23 cellular contexts compared by ENCODE assay signal in the genomic region with DNA sequence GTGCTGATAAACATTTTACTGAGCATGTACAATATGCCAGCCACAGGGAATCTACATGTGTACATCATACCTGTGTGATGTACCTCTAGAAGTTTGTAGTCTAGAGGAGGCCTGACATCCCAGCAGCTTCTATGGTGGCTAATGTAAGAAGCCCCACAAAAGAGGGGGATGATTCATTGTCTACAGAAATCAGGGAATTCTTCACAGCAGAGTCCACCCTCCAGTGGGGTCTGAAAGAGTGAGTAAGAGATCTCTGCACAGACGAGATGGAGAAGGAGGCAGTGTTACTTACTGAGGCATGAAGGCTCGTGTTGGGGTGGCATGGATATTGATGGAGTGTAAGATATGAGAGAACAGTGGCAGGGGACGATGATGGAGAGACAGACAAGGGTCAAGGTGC.
"Had no signal": no experiment of that assay in that cellular context is flagged by ENCODE, and none has a peak within 500 bp of the region (broad histone marks: within the 10 kb centered on the region; RNA-seq: fewer than 3 reads in every experiment).

No MANE protein-coding gene starts in this region.

- H3K4me2 ChIP-seq: neural progenitor cell had no signal

- H3K4me1 ChIP-seq: gastrocnemius medialis, testis had no signal

- H3K4me1 Mint-ChIP-seq: activated CD4-positive, alpha-beta T cell treated with anti-CD3 and anti-CD28 coated beads, Interleukin-2, amount 10 ng/mL, durations not matched to agents 7 days and 5 days; naive thymus-derived CD8-positive, alpha-beta T cell had no signal

- H3K27me3 Mint-ChIP-seq: activated CD4-positive, alpha-beta T cell treated with anti-CD3 and anti-CD28 coated beads, Interleukin-2, amount 10 ng/mL, durations not matched to agents 7 days and 5 days; dendritic cell treated with granulocyte-macrophage colony-stimulating factor and Interleukin-4, amounts not matched to agents 40 ng/mL and 50 ng/mL, for 4 days; type B pancreatic cell had no signal

- H3K9ac ChIP-seq: neural progenitor cell, SK-N-SH had no signal

- H3K36me3 Mint-ChIP-seq: activated naive CD4-positive, alpha-beta T cell treated with anti-CD3 and anti-CD28 coated beads, Interleukin-2, amount 50 U/mL, for 72 hours; naive thymus-derived CD8-positive, alpha-beta T cell; neural progenitor cell had no signal

- H3K27ac Mint-ChIP-seq: activated CD4-positive, alpha-beta T cell treated with anti-CD3 and anti-CD28 coated beads, Interleukin-2, amount 10 ng/mL, durations not matched to agents 7 days and 5 days; activated CD8-positive, alpha-beta T cell treated with anti-CD3 and anti-CD28 coated beads, Interleukin-2, amount 10 ng/mL, durations not matched to agents 7 days and 5 days; activated naive CD4-positive, alpha-beta T cell treated with anti-CD3 and anti-CD28 coated beads, Interleukin-2, amount 50 U/mL, for 72 hours; activated T-helper 1 cell treated with anti-CD3 and anti-CD28 coated beads, Interleukin-12 subunit alpha, Interleukin-12 subunit beta, Interleukin-2, Interleukin-4 antibody, amounts not matched to agents 30 ng/mL and 10 ng/mL and 1 ng/mL, durations not matched to agents 14 hours and 24 hours and 36 hours; dendritic cell treated with granulocyte-macrophage colony-stimulating factor and Interleukin-4, amounts not matched to agents 40 ng/mL and 50 ng/mL, for 4 days; naive thymus-derived CD8-positive, alpha-beta T cell; neural progenitor cell; type B pancreatic cell had no signal

- H3K9me3 Mint-ChIP-seq: activated CD4-positive, alpha-beta T cell treated with anti-CD3 and anti-CD28 coated beads, Interleukin-2, amount 10 ng/mL, durations not matched to agents 7 days and 5 days; activated naive CD4-positive, alpha-beta T cell treated with anti-CD3 and anti-CD28 coated beads, Interleukin-2, amount 50 U/mL, for 72 hours; activated T-helper 1 cell treated with anti-CD3 and anti-CD28 coated beads, Interleukin-12 subunit alpha, Interleukin-12 subunit beta, Interleukin-2, Interleukin-4 antibody, amounts not matched to agents 30 ng/mL and 10 ng/mL and 1 ng/mL, durations not matched to agents 14 hours and 24 hours and 36 hours; dendritic cell treated with granulocyte-macrophage colony-stimulating factor and Interleukin-4, amounts not matched to agents 40 ng/mL and 50 ng/mL, for 4 days; neural progenitor cell; type B pancreatic cell had no signal

- DNase-seq: activated CD4-positive, alpha-beta T cell treated with anti-CD3 and anti-CD28 coated beads, Interleukin-2, amount 10 ng/mL, durations not matched to agents 7 days and 5 days; activated CD4-positive, CD25-positive, alpha-beta regulatory T cell treated with anti-CD3 and anti-CD28 coated beads, Interleukin-2, amount 50 U/mL, for 72 hours; activated CD8-positive, alpha-beta T cell treated with anti-CD3 and anti-CD28 coated beads, Interleukin-2, amount 10 ng/mL, durations not matched to agents 7 days and 5 days; activated gamma-delta T cell treated with Interleukin-2 at 50 U/mL for 16 hours; effector CD4-positive, alpha-beta T cell; gastrocnemius medialis; hypothalamus; left colon; mesenchymal stem cell; naive thymus-derived CD8-positive, alpha-beta T cell; retina; SK-N-SH; stimulated activated CD4-positive, alpha-beta T cell treated with anti-CD3 and anti-CD28 coated beads, Interleukin-2, amount 100 ng/mL, for 48 hours; stimulated activated CD8-positive, alpha-beta memory T cell treated with anti-CD3 and anti-CD28 coated beads, Interleukin-4, amount 100 ng/mL, for 48 hours; stimulated activated naive CD4-positive, alpha-beta T cell; testis; WERI-Rb-1 had no signal

- H3K9me3 ChIP-seq: gastrocnemius medialis, SK-N-SH, testis had no signal

- H3K36me3 ChIP-seq: cardiac muscle cell, gastrocnemius medialis, neural progenitor cell, WERI-Rb-1 had no signal

- H3K27me3 ChIP-seq: cardiac muscle cell, gastrocnemius medialis, neural progenitor cell, testis had no signal

- H3K4me3 Mint-ChIP-seq: activated CD4-positive, alpha-beta T cell treated with anti-CD3 and anti-CD28 coated beads, Interleukin-2, amount 10 ng/mL, durations not matched to agents 7 days and 5 days; activated CD8-positive, alpha-beta T cell treated with anti-CD3 and anti-CD28 coated beads, Interleukin-2, amount 10 ng/mL, durations not matched to agents 7 days and 5 days; activated T-helper 1 cell treated with anti-CD3 and anti-CD28 coated beads, Interleukin-12 subunit alpha, Interleukin-12 subunit beta, Interleukin-2, Interleukin-4 antibody, amounts not matched to agents 30 ng/mL and 10 ng/mL and 1 ng/mL, durations not matched to agents 14 hours and 24 hours and 36 hours; dendritic cell treated with granulocyte-macrophage colony-stimulating factor and Interleukin-4, amounts not matched to agents 40 ng/mL and 50 ng/mL, for 4 days; naive thymus-derived CD8-positive, alpha-beta T cell; neural progenitor cell; type B pancreatic cell had no signal

- H3K4me3 ChIP-seq: cardiac muscle cell, gastrocnemius medialis, neural progenitor cell, testis had no signal

- H3K27ac ChIP-seq: cardiac muscle cell, gastrocnemius medialis, neural progenitor cell, testis, WERI-Rb-1 had no signal

- H2AFZ ChIP-seq: neural progenitor cell had no signal
